In the genomic region with DNA sequence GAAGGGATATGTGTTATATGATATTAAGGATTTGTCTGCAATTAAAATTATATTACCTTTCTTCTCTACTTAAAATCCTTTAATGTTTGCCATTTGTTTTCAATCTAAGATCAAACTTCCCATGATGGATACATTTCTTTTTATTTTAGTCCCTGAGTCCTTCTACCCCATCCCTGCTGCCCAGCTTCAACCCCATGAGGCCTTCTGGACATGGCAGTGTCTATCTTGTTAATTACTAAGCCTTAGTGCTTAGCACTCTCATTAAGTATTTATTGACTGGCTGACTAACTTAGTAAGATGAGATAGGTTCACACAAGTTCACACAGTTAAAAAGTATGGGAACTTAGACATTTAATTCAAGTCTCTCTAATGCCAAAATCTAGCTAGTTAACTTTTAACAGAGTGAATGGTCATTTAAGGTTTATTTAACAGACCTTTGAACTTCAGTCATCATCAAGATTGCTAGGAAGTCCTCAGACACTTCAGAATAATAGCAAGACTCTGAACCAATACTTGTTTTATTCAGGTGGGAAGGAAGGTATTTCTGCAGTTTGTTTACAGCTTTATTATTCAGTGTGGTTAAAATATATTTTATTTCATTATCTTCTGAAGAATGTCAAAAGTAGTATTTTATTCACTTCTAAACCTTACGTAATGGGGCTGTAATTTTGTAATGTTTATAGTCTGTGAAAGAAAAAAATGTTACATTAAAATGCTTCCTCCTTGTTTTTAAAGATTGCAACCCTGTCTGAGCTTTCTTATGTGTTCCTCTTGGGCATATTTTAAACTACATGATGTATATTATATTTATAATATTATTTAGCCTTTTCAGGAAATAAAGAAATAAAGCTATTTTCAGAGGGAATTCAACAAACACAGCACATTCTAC, we compare ENCODE assay signal across 18 cellular contexts.
"Had no signal": no experiment of that assay in that cellular context is flagged by ENCODE, and none has a peak within 500 bp of the region (broad histone marks: within the 10 kb centered on the region; RNA-seq: fewer than 3 reads in every experiment).

No MANE protein-coding gene starts in this region.

- H3K27ac ChIP-seq: gastrocnemius medialis, heart left ventricle, right atrium auricular region, tibial artery had no signal

- H3K4me1 ChIP-seq: gastrocnemius medialis, heart left ventricle, right atrium auricular region, tibial artery had no signal

- FAIRE-seq: TTC549, urothelium cell line had no signal

- H3K9me3 ChIP-seq: body of pancreas, gastrocnemius medialis, heart left ventricle, right atrium auricular region, tibial artery had no signal

- DNase-seq: activated B cell treated with CpG ODN at 0.5 μM for 24 hours; activated CD4-positive, alpha-beta T cell treated with anti-CD3 and anti-CD28 coated beads, Interleukin-2, amount 10 ng/mL, durations not matched to agents 7 days and 5 days; activated CD8-positive, alpha-beta memory T cell treated with anti-CD3 and anti-CD28 coated beads, Interleukin-2, amount 50 U/mL, for 4 hours; activated naive CD4-positive, alpha-beta T cell treated with anti-CD3 and anti-CD28 coated beads for 36 hours; activated T-cell treated with anti-CD3 and anti-CD28 coated beads, Interleukin-2, amount 50 U/mL, for 4 hours; body of pancreas; gastrocnemius medialis; heart left ventricle; mammary epithelial cell; midbrain; nephron progenitor cell; nucleus accumbens; stimulated activated naive CD8-positive, alpha-beta T cell treated with anti-CD3 and anti-CD28 coated beads, Interleukin-15, Interleukin-2, amounts not matched to agents 100 U/mL and 50 U/mL, for 24 hours; substantia nigra; tibial artery had no signal

- H3K36me3 ChIP-seq: gastrocnemius medialis, heart left ventricle, right atrium auricular region, tibial artery had no signal

- H3K27me3 ChIP-seq: body of pancreas, gastrocnemius medialis, heart left ventricle, right atrium auricular region, tibial artery had no signal

- H3K4me3 ChIP-seq: body of pancreas, gastrocnemius medialis, heart left ventricle, right atrium auricular region, tibial artery had no signal

- ATAC-seq: activated T-cell treated with anti-CD3 and anti-CD28 coated beads, Interleukin-2, amount 50 U/mL, for 4 hours; body of pancreas; gastrocnemius medialis; heart left ventricle; stimulated activated naive CD8-positive, alpha-beta T cell treated with anti-CD3 and anti-CD28 coated beads, Interleukin-15, Interleukin-2, amounts not matched to agents 100 U/mL and 50 U/mL, for 24 hours had no signal
